Comparison of ENCODE assay signal across 19 cellular contexts in genomic region chr1:212302745-212303383, GRCh38. TPM values are rescaled to one million over a fixed set of nuclear protein-coding genes. Genes with fewer than 3 reads are reported as not detected.
A peak's percentile ranks its signal among the peaks of the same experiment; 100 is the strongest.
DNase-seq lines count a peak whose midpoint lies in the region; ATAC-seq and TF ChIP-seq lines count a peak whose summit lies in the region.
"Had no signal": no experiment of that assay in that cellular context is flagged by ENCODE, and none has a peak within 500 bp of the region (broad histone marks: within the 10 kb centered on the region; RNA-seq: fewer than 3 reads in every experiment).

No MANE protein-coding gene starts in this region.

- peaks cover 0 to 33% of the 10 kb centered on the region in 2 donors for H3K4me1 ChIP-seq in right atrium auricular region
- H3K4me1 ChIP-seq in upper lobe of right lung, result peaks cover 8% of the 10 kb centered on the region

- H3K9me3 ChIP-seq in right atrium auricular region (no peaks in the 10 kb centered on the region), upper lobe of right lung (no peaks in the 10 kb centered on the region)
- H3K9me3 ChIP-seq: gastrocnemius medialis, psoas muscle had no signal

- no peak for DNase-seq in right atrium auricular region (ENCODE audit: low spot score)
- DNase-seq in Right ventricle myocardium inferior (ENCODE audit: missing footprints), result no peak
- DNase-seq in astrocyte of the hippocampus (ENCODE audit: low read depth, low spot score), result peak; percentile 35
- DNase-seq in kidney glomerular epithelial cell (lab: John Stamatoyannopoulos, UW), result peak; percentile 16
- no peak for DNase-seq in upper lobe of right lung
- DNase-seq in NCI-H526 treated with DMSO at 0.1 percent for 48 hours (lab: John Stamatoyannopoulos, UW), result no peak
- DNase-seq in COLO829 (ENCODE audit: low spot score), result no peak
- DNase-seq: activated CD4-positive, alpha-beta T cell treated with anti-CD3 and anti-CD28 coated beads, Interleukin-2, amount 50 U/mL, for 48 hours; activated effector memory CD4-positive, alpha-beta T cell treated with anti-CD3 and anti-CD28 coated beads, Interleukin-2, amount 50 U/mL, for 16 hours; effector memory CD4-positive, alpha-beta T cell; gastrocnemius medialis; MM.1S; naive B cell; NCI-H2029; NCI-H526; PC-9; psoas muscle had no signal

- H3K4me3 ChIP-seq in right atrium auricular region, result no peak overlapping the region
- no peak overlapping the region for H3K4me3 ChIP-seq in upper lobe of right lung
- H3K4me3 ChIP-seq: gastrocnemius medialis, PC-9, psoas muscle, SK-N-MC had no signal

- intact Hi-C loops in Right ventricle myocardium inferior (cut with DNase I) (no loop called here), upper lobe of right lung (cut with DNase I) (no loop called here)

- ATAC-seq in Right ventricle myocardium inferior (no peak), upper lobe of right lung (peak; percentile 54), GM18873 (IDR thresholded peaks at IDR 0.05; ENCODE audit: low FRiP score, unreplicated experiment) (no peak)
- ATAC-seq: gastrocnemius medialis had no signal

- H3K36me3 ChIP-seq in right atrium auricular region, result peaks cover 6% of the 10 kb centered on the region
- peaks cover 6% of the 10 kb centered on the region for H3K36me3 ChIP-seq in upper lobe of right lung
- H3K36me3 ChIP-seq: gastrocnemius medialis had no signal

- H3K27me3 ChIP-seq in right atrium auricular region (no peaks in the 10 kb centered on the region), upper lobe of right lung (no peaks in the 10 kb centered on the region)
- H3K27me3 ChIP-seq: gastrocnemius medialis had no signal

- TF ChIP-seq CTCF in right atrium auricular region (IDR thresholded peaks at IDR 0.05) (no peak), upper lobe of right lung (IDR thresholded peaks at IDR 0.05) (no peak)

- H3K27ac ChIP-seq in right atrium auricular region (peak overlapping the region; percentile 12 to 73), upper lobe of right lung (no peak overlapping the region)
- H3K27ac ChIP-seq: PC-9, psoas muscle, SK-N-MC had no signal

RNA-seq across cellular contexts. Expression of gene PPP2R5A, which starts 17.7 kb away (rescaled TPM):
- 10 to 100 TPM; 48.8 to 81.5 TPM for total RNA-seq in right atrium auricular region
- total RNA-seq in Right ventricle myocardium inferior, result 80.8 TPM
- 88.4 TPM for total RNA-seq in upper lobe of right lung

Comparison
In these comparisons a context has a peak if more than half of its experiments do, and no peak if none do; other contexts are left out.
1. DNase-seq: peak in astrocyte of the hippocampus (single experiment) and kidney glomerular epithelial cell (single experiment); none in right atrium auricular region (single experiment), Right ventricle myocardium inferior (single experiment), upper lobe of right lung (single experiment), NCI-H526 treated with DMSO at 0.1 percent for 48 hours (single experiment) and COLO829 (single experiment).